ENCODE assay signal across 20 cellular contexts in genomic region chr3:126346466-126346865, GRCh38. TPM values are rescaled to one million over a fixed set of nuclear protein-coding genes. Genes with fewer than 3 reads are reported as not detected.
"Had no signal": no experiment of that assay in that cellular context is flagged by ENCODE, and none has a peak within 500 bp of the region (broad histone marks: within the 10 kb centered on the region; RNA-seq: fewer than 3 reads in every experiment).

No MANE protein-coding gene starts in this region.

- H3K36me3 Mint-ChIP-seq: activated naive CD8-positive, alpha-beta T cell; naive thymus-derived CD8-positive, alpha-beta T cell had no signal

- H3K9me3 Mint-ChIP-seq: activated T-cell treated with anti-CD3 and anti-CD28 coated beads, Interleukin-2, amount 50 U/mL, for 72 hours; effector memory CD8-positive, alpha-beta T cell; naive thymus-derived CD8-positive, alpha-beta T cell had no signal

- H3K27ac Mint-ChIP-seq: activated naive CD8-positive, alpha-beta T cell; activated T-cell treated with anti-CD3 and anti-CD28 coated beads, Interleukin-2, amount 50 U/mL, for 72 hours; effector memory CD8-positive, alpha-beta T cell; memory B cell; naive thymus-derived CD8-positive, alpha-beta T cell; progenitor cell of endocrine pancreas had no signal

- ATAC-seq: activated CD4-positive, CD25-positive, alpha-beta regulatory T cell treated with anti-CD3 and anti-CD28 coated beads, Interleukin-2, amount 50 U/mL, for 24 hours; activated T-cell treated with anti-CD3 and anti-CD28 coated beads, Interleukin-2, amount 50 U/mL, for 72 hours; effector memory CD8-positive, alpha-beta T cell; naive thymus-derived CD8-positive, alpha-beta T cell had no signal

- H3K9me3 ChIP-seq: right atrium auricular region, stomach, tibial artery had no signal

- H3K27me3 ChIP-seq: hepatocyte, right atrium auricular region, stomach, tibial artery had no signal

- DNase-seq: activated CD4-positive, alpha-beta T cell treated with anti-CD3 and anti-CD28 coated beads, Interleukin-2, amount 50 U/mL, for 4 hours; activated gamma-delta T cell treated with Interleukin-2 at 50 U/mL for 16 hours; activated T-cell treated with anti-CD3 and anti-CD28 coated beads, Interleukin-2, amount 50 U/mL, for 72 hours; dermis blood vessel endothelial cell; effector memory CD8-positive, alpha-beta T cell; nucleus accumbens; Right ventricle myocardium superior had no signal

- H3K4me3 ChIP-seq: hepatocyte, right atrium auricular region, SK-N-MC, smooth muscle cell, stomach, tibial artery had no signal

- H3K4me3 Mint-ChIP-seq: activated naive CD8-positive, alpha-beta T cell; activated T-cell treated with anti-CD3 and anti-CD28 coated beads, Interleukin-2, amount 50 U/mL, for 72 hours; effector memory CD8-positive, alpha-beta T cell; memory B cell; naive thymus-derived CD8-positive, alpha-beta T cell had no signal

- H3K27me3 Mint-ChIP-seq: activated naive CD8-positive, alpha-beta T cell; progenitor cell of endocrine pancreas had no signal

- H3K4me1 Mint-ChIP-seq: memory B cell; naive thymus-derived CD8-positive, alpha-beta T cell had no signal

- H3K27ac ChIP-seq: epithelial cell of prostate, hepatocyte, SK-N-MC, tibial artery had no signal

RNA-seq across cellular contexts. Expression of gene KLF15, which starts 10.7 kb away (rescaled TPM):
- total RNA-seq: smooth muscle cell had no signal

RNA-seq across cellular contexts. Expression of gene CFAP100, which starts 48.2 kb away (rescaled TPM):
- total RNA-seq: activated T-cell treated with anti-CD3 and anti-CD28 coated beads, Interleukin-2, amount 50 U/mL, for 72 hours; aorta; dermis blood vessel endothelial cell; hepatocyte; naive thymus-derived CD8-positive, alpha-beta T cell; right atrium auricular region; Right ventricle myocardium superior; smooth muscle cell; stomach had no signal
